Comparison of ENCODE assay signal across 11 cellular contexts in the genomic region with DNA sequence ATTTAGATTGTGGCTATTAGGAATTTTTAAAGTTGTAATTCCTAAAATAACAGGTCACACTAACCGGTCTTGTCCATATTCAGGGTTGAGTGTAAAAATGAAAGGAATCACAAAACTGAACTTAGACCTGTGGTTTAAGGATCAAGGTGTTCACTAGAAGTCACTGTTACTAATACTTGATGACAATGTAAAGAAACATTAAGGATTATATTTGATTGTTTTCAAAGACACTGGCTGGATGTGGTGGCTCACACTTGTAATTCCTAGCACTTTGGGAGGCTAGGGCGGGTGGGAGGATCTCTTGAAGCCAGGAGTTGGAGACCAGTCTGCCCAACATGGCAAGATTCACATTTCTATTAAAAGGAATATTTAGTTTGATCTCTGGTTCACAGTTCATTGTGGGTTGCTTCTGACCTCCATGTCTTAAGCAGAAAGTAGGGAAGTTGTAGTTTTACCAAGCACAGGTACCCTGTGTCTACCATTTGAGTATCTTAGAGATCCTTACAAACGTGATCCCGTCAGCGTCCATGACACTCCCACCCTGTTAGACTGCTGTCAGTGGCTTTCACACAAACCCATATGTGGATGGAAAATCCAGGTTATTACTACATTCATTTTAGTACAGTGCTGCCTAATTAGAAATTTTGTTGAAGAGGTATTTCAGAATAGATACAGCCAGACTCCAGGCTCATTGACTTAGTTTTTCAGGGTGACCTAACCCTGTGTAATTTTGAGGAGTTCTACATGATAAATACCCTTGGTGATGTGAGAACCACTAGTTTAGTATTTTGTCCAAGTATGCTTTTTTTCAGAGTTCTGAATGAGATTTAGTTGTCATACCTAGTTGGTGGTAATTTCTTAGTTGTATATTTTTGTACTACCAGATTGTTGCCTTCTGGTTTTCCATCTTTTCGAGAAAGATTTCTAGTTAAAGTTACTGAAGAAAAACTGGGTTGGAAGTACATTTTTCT. TPM values are rescaled to one million over a fixed set of nuclear protein-coding genes. Genes with fewer than 3 reads are reported as not detected.
A peak's percentile ranks its signal among the peaks of the same experiment; 100 is the strongest.
DNase-seq lines count a peak whose midpoint lies in the region; ATAC-seq and TF ChIP-seq lines count a peak whose summit lies in the region.
"Had no signal": no experiment of that assay in that cellular context is flagged by ENCODE, and none has a peak within 500 bp of the region (broad histone marks: within the 10 kb centered on the region; RNA-seq: fewer than 3 reads in every experiment).

No MANE protein-coding gene starts in this region.

- peaks cover 44 to 67% of the 10 kb centered on the region in 2 donors for H3K4me1 Mint-ChIP-seq in effector memory CD8-positive, alpha-beta T cell (ENCODE audit: low read depth in 2 of 2)
- peaks cover 73% of the 10 kb centered on the region for H3K4me1 Mint-ChIP-seq in osteocyte (ENCODE audit: unreplicated experiment)

- H3K27me3 Mint-ChIP-seq in effector memory CD8-positive, alpha-beta T cell: no peaks in the 10 kb centered on the region
- no peaks in the 10 kb centered on the region for H3K27me3 Mint-ChIP-seq in osteocyte (ENCODE audit: unreplicated experiment)

- in situ Hi-C loops in G401 (cut with HindIII; ENCODE audit: low sequenced_read_pairs): no loop called here

- no peak overlapping the region for H3K4me3 ChIP-seq in Peyer's patch
- H3K4me3 ChIP-seq: SJCRH30 had no signal

- no peak for TF ChIP-seq POLR2A in Peyer's patch (IDR thresholded peaks at IDR 0.05)

- H3K27me3 ChIP-seq in Peyer's patch: no peaks in the 10 kb centered on the region
- H3K27me3 ChIP-seq: SJCRH30 had no signal

- no peaks in the 10 kb centered on the region for H3K9me3 Mint-ChIP-seq in effector memory CD8-positive, alpha-beta T cell
- no peaks in the 10 kb centered on the region for H3K9me3 Mint-ChIP-seq in osteocyte (ENCODE audit: unreplicated experiment)

- H3K4me3 Mint-ChIP-seq in effector memory CD8-positive, alpha-beta T cell: peak overlapping the region; percentile 25 to 62
- H3K4me3 Mint-ChIP-seq in osteocyte (ENCODE audit: unreplicated experiment): no peak overlapping the region

- H3K27ac Mint-ChIP-seq in effector memory CD8-positive, alpha-beta T cell: peak overlapping the region; percentile 91 to 98
- peak overlapping the region; percentile 76 for H3K27ac Mint-ChIP-seq in osteocyte (ENCODE audit: unreplicated experiment)

- H3K4me1 ChIP-seq in Peyer's patch: peaks cover 3 to 95% (median 19%) of the 10 kb centered on the region in 4 donors

- peaks cover 0 to 82% (median 3%) of the 10 kb centered on the region in 3 donors for H3K36me3 ChIP-seq in Peyer's patch

- no peaks in the 10 kb centered on the region for H3K9me3 ChIP-seq in Peyer's patch
- H3K9me3 ChIP-seq: SJCRH30 had no signal

- no peak for ATAC-seq in effector memory CD8-positive, alpha-beta T cell (replicated peaks)
- no peak for ATAC-seq in GM19455 (IDR thresholded peaks at IDR 0.05; ENCODE audit: unreplicated experiment)
- ATAC-seq in GM19328 (IDR thresholded peaks at IDR 0.05; ENCODE audit: unreplicated experiment): no peak

- peaks cover 100% of the 10 kb centered on the region for H3K36me3 Mint-ChIP-seq in effector memory CD8-positive, alpha-beta T cell (ENCODE audit: insufficient read depth)
- peaks cover 80% of the 10 kb centered on the region for H3K36me3 Mint-ChIP-seq in osteocyte (ENCODE audit: unreplicated experiment)

- DNase-seq in EL: peak; percentile 26
- peak in 2 of 3 donors; percentile 5 to 38 for DNase-seq in Peyer's patch
- DNase-seq in effector memory CD8-positive, alpha-beta T cell: no peak
- no peak for DNase-seq in osteocyte (ENCODE audit: extremely low spot score, unreplicated experiment)
- no peak for DNase-seq in G401 (ENCODE audit: low spot score)
- DNase-seq: activated CD4-positive, alpha-beta T cell treated with anti-CD3 and anti-CD28 coated beads, Interleukin-2, amount 50 U/mL, for 1 hour; NCI-H1092 treated with DMSO at 0.1 percent for 48 hours; NCI-H524; SJCRH30 had no signal

- TF ChIP-seq CTCF in Peyer's patch (IDR thresholded peaks at IDR 0.05) (no peak), osteocyte (IDR thresholded peaks at IDR 0.05) (no peak)

- peak overlapping the region in 1 of 4 donors; percentile 27 for H3K27ac ChIP-seq in Peyer's patch
- H3K27ac ChIP-seq: SJCRH30 had no signal

RNA-seq across cellular contexts. Expression of a gene that starts 10.2 kb away (rescaled TPM):
- total RNA-seq in Peyer's patch (100 to 1,000 TPM; 101 to 156 (median 142) TPM), osteocyte (209 and 216 TPM in 2 replicates)
- 342 and 464 TPM in 2 replicates for total RNA-seq in G401 (2014; rRNA removed; shearing (Covaris generic))

RNA-seq across cellular contexts. Expression of a gene that starts 57.1 kb away (rescaled TPM):
- total RNA-seq in Peyer's patch (100 to 1,000 TPM in 2 of 4 donors, 10 to 100 TPM in 2; 57.8 to 107 (median 87.9) TPM), osteocyte (51.6 and 53.9 TPM in 2 replicates)
- 11.8 and 19.6 TPM in 2 replicates for total RNA-seq in G401 (2014; rRNA removed; shearing (Covaris generic))

Comparison
In these comparisons a context has a peak if more than half of its experiments do, and no peak if none do; other contexts are left out.
1. DNase-seq: peak in EL (single experiment) and Peyer's patch (2 of 3); none in effector memory CD8-positive, alpha-beta T cell (0 of 3), osteocyte (single experiment) and G401 (single experiment).